In genomic region chr11:6876914-6877313, GRCh38 we compare ENCODE assay signal across 1 cellular context.
TF ChIP-seq lines count a peak whose summit lies in the region.

No MANE protein-coding gene starts in this region.

TF ChIP-seq in GM12878, 131 proteins besides CTCF, POLR2A, EP300 and RAD21:
- TF ChIP-seq CBX5 (IDR thresholded peaks at IDR 0.05; ENCODE audit: low read depth), result no peak
- TF ChIP-seq KDM1A (IDR thresholded peaks at IDR 0.05; ENCODE audit: borderline replicate concordance), result no peak
- TF ChIP-seq HDAC2 (IDR thresholded peaks at IDR 0.05), result no peak
- no peak for TF ChIP-seq ZZZ3 (IDR thresholded peaks at IDR 0.05; ENCODE audit: control insufficient read depth, insufficient read length, low read depth)
- TF ChIP-seq MEF2A (IDR thresholded peaks at IDR 0.05; ENCODE audit: insufficient read depth, low read depth, low read length), result no peak
- no peak for TF ChIP-seq ZNF687 (IDR thresholded peaks at IDR 0.05)
- no peak for TF ChIP-seq SREBF1 (IDR thresholded peaks at IDR 0.05; ENCODE audit: low read length)
- no peak for TF ChIP-seq MXI1 (IDR thresholded peaks at IDR 0.05; ENCODE audit: low read depth, low read length)
